ENCODE assay signal across 17 cellular contexts in genomic region chr7:36987363-36987724, GRCh38.
DNase-seq lines count a peak whose midpoint lies in the region; ATAC-seq, FAIRE-seq and TF ChIP-seq lines count a peak whose summit lies in the region.
"Had no signal": no experiment of that assay in that cellular context is flagged by ENCODE, and none has a peak within 500 bp of the region (broad histone marks: within the 10 kb centered on the region; RNA-seq: fewer than 3 reads in every experiment).

No MANE protein-coding gene starts in this region.

- no peak for TF ChIP-seq POLR2A in A549 (IDR thresholded peaks at IDR 0.05; ENCODE audit: low read length)

- H3K27me3 ChIP-seq in GM23338 (ENCODE audit: insufficient read depth) (no peaks in the 10 kb centered on the region), RWPE2 (ENCODE audit: insufficient read depth, poor library complexity, severe bottlenecking) (peaks cover 3% of the 10 kb centered on the region), WERI-Rb-1 (ENCODE audit: insufficient read depth, low read depth, severe bottlenecking) (no peaks in the 10 kb centered on the region)
- H3K27me3 ChIP-seq: right atrium auricular region had no signal

- no peaks in the 10 kb centered on the region; the same call in 2 of the 3 replicates for H3K9me3 Mint-ChIP-seq in GM23338
- no peaks in the 10 kb centered on the region for H3K9me3 Mint-ChIP-seq in activated CD4-positive, alpha-beta memory T cell treated with anti-CD3 and anti-CD28 coated beads for 36 hours
- H3K9me3 Mint-ChIP-seq: naive B cell; stimulated activated naive B cell treated with anti-CD40 and anti-IgM and Interleukin-4, amounts not matched to agents 10 μg/mL and 1 μg/mL and 100 μg/mL, for 72 hours had no signal

- H3K27ac ChIP-seq in A549 (no peak overlapping the region), GM23338 (ENCODE audit: low read depth) (no peak overlapping the region), RWPE2 (ENCODE audit: poor library complexity, severe bottlenecking) (no peak overlapping the region), WERI-Rb-1 (no peak overlapping the region)
- H3K27ac ChIP-seq: GM23248, parathyroid adenoma, right atrium auricular region, suprapubic skin had no signal

- H3K36me3 Mint-ChIP-seq in GM23338 (ENCODE audit: low read depth) = no peaks in the 10 kb centered on the region
- peaks cover 7% of the 10 kb centered on the region for H3K36me3 Mint-ChIP-seq in activated CD4-positive, alpha-beta memory T cell treated with anti-CD3 and anti-CD28 coated beads for 36 hours
- H3K36me3 Mint-ChIP-seq: naive B cell had no signal

- FAIRE-seq in A549 (lab: Jason Lieb, UNC) = no peak

- H3K36me3 ChIP-seq in GM23338 (ENCODE audit: insufficient read depth) (no peaks in the 10 kb centered on the region), RWPE2 (ENCODE audit: low read depth) (no peaks in the 10 kb centered on the region), WERI-Rb-1 (no peaks in the 10 kb centered on the region)
- H3K36me3 ChIP-seq: right atrium auricular region, suprapubic skin had no signal

- no peak overlapping the region for H2AFZ ChIP-seq in GM23338
- H2AFZ ChIP-seq: GM23248, parathyroid adenoma had no signal

- H3K9me2 ChIP-seq in GM23338 (ENCODE audit: insufficient read depth) = peaks cover 5% of the 10 kb centered on the region; the same call in 1 of the 2 replicates

- no peaks in the 10 kb centered on the region for H3K79me2 ChIP-seq in GM23338 (replicated peaks; ENCODE audit: insufficient read depth)
- H3K79me2 ChIP-seq: parathyroid adenoma had no signal

- intact Hi-C loops in activated CD4-positive, alpha-beta memory T cell treated with anti-CD3 and anti-CD28 coated beads for 36 hours (cut with micrococcal nuclease) = loop anchor here (1.0 to 5.0 kb wide), 2 partner anchors 195 to 210 kb away; no protein-coding TSS in a partner anchor

- peaks cover 24% of the 10 kb centered on the region for H3K4me1 Mint-ChIP-seq in GM23338
- peaks cover 16% of the 10 kb centered on the region for H3K4me1 Mint-ChIP-seq in activated CD4-positive, alpha-beta memory T cell treated with anti-CD3 and anti-CD28 coated beads for 36 hours (ENCODE audit: low read depth)

- H3K4me1 ChIP-seq in A549 (no peaks in the 10 kb centered on the region), GM23338 (ENCODE audit: insufficient read depth) (peaks cover 9% of the 10 kb centered on the region; the same call in 1 of the 2 replicates), RWPE2 (ENCODE audit: insufficient read depth, poor library complexity, severe bottlenecking) (no peaks in the 10 kb centered on the region)
- H3K4me1 ChIP-seq: parathyroid adenoma, suprapubic skin had no signal

- H3K4me3 ChIP-seq in A549 (no peak overlapping the region), GM23338 (no peak overlapping the region), RWPE2 (ENCODE audit: severe bottlenecking) (no peak overlapping the region), WERI-Rb-1 (ENCODE audit: low read depth, low read length) (no peak overlapping the region)
- H3K4me3 ChIP-seq: GM23248, right atrium auricular region, suprapubic skin had no signal

- H3K9me3 ChIP-seq in A549 (no peaks in the 10 kb centered on the region), RWPE2 (ENCODE audit: severe bottlenecking) (no peaks in the 10 kb centered on the region), WERI-Rb-1 (ENCODE audit: severe bottlenecking) (no peaks in the 10 kb centered on the region)
- H3K9me3 ChIP-seq: right atrium auricular region, suprapubic skin had no signal

- POLR2A ChIA-PET in A549 (lab: Yijun Ruan, JAX) = no interaction called here
- POLR2A ChIA-PET in activated CD4-positive, alpha-beta memory T cell treated with anti-CD3 and anti-CD28 coated beads for 36 hours (lab: Charles Lee) = no interaction called here

- TF ChIP-seq CTCF in A549 (IDR thresholded peaks at IDR 0.05) (0 out of 3 replicates have a peak, but pooled peaks have one; percentile 11), GM23338 (conservative IDR thresholded peaks at IDR 0.05; ENCODE audit: low read depth in 2 of 2) (0 out of 4 replicates have a peak, but pooled peaks of 1 of the 2 experiments have one; percentile 5), RWPE2 (IDR thresholded peaks at IDR 0.05; ENCODE audit: poor library complexity, severe bottlenecking) (peak; percentile 57), WERI-Rb-1 (IDR thresholded peaks at IDR 0.05; ENCODE audit: low read depth, low read length) (no peak)

- 0 out of 3 replicates have a peak overlapping the region, but pooled peaks have one; percentile 5 for H3K4me3 Mint-ChIP-seq in GM23338
- no peak overlapping the region for H3K4me3 Mint-ChIP-seq in activated CD4-positive, alpha-beta memory T cell treated with anti-CD3 and anti-CD28 coated beads for 36 hours
- H3K4me3 Mint-ChIP-seq: activated CD8-positive, alpha-beta T cell treated with anti-CD3 and anti-CD28 coated beads, Interleukin-2, amount 10 ng/mL, durations not matched to agents 7 days and 5 days; naive B cell; stimulated activated naive B cell treated with anti-CD40 and anti-IgM and Interleukin-4, amounts not matched to agents 10 μg/mL and 1 μg/mL and 100 μg/mL, for 72 hours had no signal

- TF ChIP-seq RAD21 in A549 (conservative IDR thresholded peaks at IDR 0.05 in 1 of 2, IDR thresholded peaks at IDR 0.05 in 1 of 2) = no peak; a peak in 1 of 5 replicates

- ATAC-seq in A549 (0 out of 6 replicates have a peak, but pooled peaks of 1 of the 2 experiments have one; percentile 21), GM23338 (no peak), RWPE2 (ENCODE audit: low read depth) (no peak), left lobe of liver (peak; percentile 6)
- ATAC-seq: activated CD8-positive, alpha-beta T cell treated with anti-CD3 and anti-CD28 coated beads, Interleukin-2, amount 10 ng/mL, durations not matched to agents 7 days and 5 days had no signal

- 43% methylated on average over 5 of the region's 5 CpGs for WGBS in A549 (ENCODE audit: missing lambda C conversion rate)

- peaks cover 2% of the 10 kb centered on the region for H3K27me3 Mint-ChIP-seq in GM23338 (ENCODE audit: insufficient read depth, low read depth, poor library complexity)
- no peaks in the 10 kb centered on the region for H3K27me3 Mint-ChIP-seq in activated CD4-positive, alpha-beta memory T cell treated with anti-CD3 and anti-CD28 coated beads for 36 hours
- H3K27me3 Mint-ChIP-seq: naive B cell; stimulated activated naive B cell treated with anti-CD40 and anti-IgM and Interleukin-4, amounts not matched to agents 10 μg/mL and 1 μg/mL and 100 μg/mL, for 72 hours had no signal

- TF ChIP-seq EP300 in A549 (IDR thresholded peaks at IDR 0.05) = no peak

- H3K4me2 ChIP-seq in A549 (peak overlapping the region; percentile 50; the same call in 2 of the 3 replicates), GM23338 (no peak overlapping the region)

- CTCF ChIA-PET in A549 (lab: Yijun Ruan, JAX) = interaction anchor here (0.6 to 10.1 kb wide), 28 partner anchors 8 to 500 kb away, joined by 3 to 143 read pairs (median 4); no protein-coding TSS in a partner anchor
- CTCF ChIA-PET in activated CD4-positive, alpha-beta memory T cell treated with anti-CD3 and anti-CD28 coated beads for 36 hours (lab: Charles Lee) = interaction anchor here (0.6 to 9.8 kb wide), 15 partner anchors 9 to 215 kb away, joined by 3 to 112 read pairs (median 6); no protein-coding TSS in a partner anchor

- H4K20me1 ChIP-seq in GM23338 (replicated peaks; ENCODE audit: insufficient read depth) = no peaks in the 10 kb centered on the region

- no peak for DNase-seq in A549 (ENCODE audit: low read depth in 1 of 2, low spot score in 1 of 2)
- DNase-seq in GM23338 (ENCODE audit: low spot score) = no peak
- no peak for DNase-seq in RWPE2 (ENCODE audit: low spot score)
- DNase-seq in left lobe of liver (ENCODE audit: low spot score) = no peak
- no peak for DNase-seq in WERI-Rb-1
- no peak for DNase-seq in iPS-NIHi7 (ENCODE audit: extremely low spot score)
- DNase-seq in AG20443 (ENCODE audit: low spot score) = no peak
- DNase-seq in activated CD4-positive, alpha-beta memory T cell treated with anti-CD3 and anti-CD28 coated beads for 36 hours = no peak
- DNase-seq: activated gamma-delta T cell, NCI-H187 treated with DMSO at 0.1 percent for 48 hours had no signal

- H3K27ac Mint-ChIP-seq in GM23338 = peak overlapping the region; percentile 91; the same call in 1 of the 2 replicates
- H3K27ac Mint-ChIP-seq in activated CD4-positive, alpha-beta memory T cell treated with anti-CD3 and anti-CD28 coated beads for 36 hours = no peak overlapping the region
- H3K27ac Mint-ChIP-seq: activated CD8-positive, alpha-beta T cell treated with anti-CD3 and anti-CD28 coated beads, Interleukin-2, amount 10 ng/mL, durations not matched to agents 7 days and 5 days; stimulated activated naive B cell treated with anti-CD40 and anti-IgM and Interleukin-4, amounts not matched to agents 10 μg/mL and 1 μg/mL and 100 μg/mL, for 72 hours had no signal

- H3F3A ChIP-seq in GM23338 (replicated peaks; ENCODE audit: low read depth) = no peaks in the 10 kb centered on the region

TF ChIP-seq in A549, 52 proteins besides CTCF, POLR2A, EP300 and RAD21:
- TF ChIP-seq, protein P1, sequence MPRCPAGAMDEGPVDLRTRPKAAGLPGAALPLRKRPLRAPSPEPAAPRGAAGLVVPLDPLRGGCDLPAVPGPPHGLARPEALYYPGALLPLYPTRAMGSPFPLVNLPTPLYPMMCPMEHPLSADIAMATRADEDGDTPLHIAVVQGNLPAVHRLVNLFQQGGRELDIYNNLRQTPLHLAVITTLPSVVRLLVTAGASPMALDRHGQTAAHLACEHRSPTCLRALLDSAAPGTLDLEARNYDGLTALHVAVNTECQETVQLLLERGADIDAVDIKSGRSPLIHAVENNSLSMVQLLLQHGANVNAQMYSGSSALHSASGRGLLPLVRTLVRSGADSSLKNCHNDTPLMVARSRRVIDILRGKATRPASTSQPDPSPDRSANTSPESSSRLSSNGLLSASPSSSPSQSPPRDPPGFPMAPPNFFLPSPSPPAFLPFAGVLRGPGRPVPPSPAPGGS (IDR thresholded peaks at IDR 0.05) = no peak
- TF ChIP-seq CHD2 (IDR thresholded peaks at IDR 0.05; ENCODE audit: low read length, partially characterized antibody) = no peak
- no peak for TF ChIP-seq NFE2L2 (conservative IDR thresholded peaks at IDR 0.05; ENCODE audit: low read length)
- no peak for TF ChIP-seq RCOR1 (IDR thresholded peaks at IDR 0.05; ENCODE audit: low read depth, low read length)

TF ChIP-seq in GM23338, 12 proteins besides CTCF, POLR2A, EP300 and RAD21 (continues in another document):
- no peak for TF ChIP-seq EZH2 (IDR thresholded peaks at IDR 0.05; ENCODE audit: low read depth, unreplicated experiment)
- no peak for TF ChIP-seq ETS1 (IDR thresholded peaks at IDR 0.05)
